ENCODE assay signal across 10 cellular contexts in the genomic region with DNA sequence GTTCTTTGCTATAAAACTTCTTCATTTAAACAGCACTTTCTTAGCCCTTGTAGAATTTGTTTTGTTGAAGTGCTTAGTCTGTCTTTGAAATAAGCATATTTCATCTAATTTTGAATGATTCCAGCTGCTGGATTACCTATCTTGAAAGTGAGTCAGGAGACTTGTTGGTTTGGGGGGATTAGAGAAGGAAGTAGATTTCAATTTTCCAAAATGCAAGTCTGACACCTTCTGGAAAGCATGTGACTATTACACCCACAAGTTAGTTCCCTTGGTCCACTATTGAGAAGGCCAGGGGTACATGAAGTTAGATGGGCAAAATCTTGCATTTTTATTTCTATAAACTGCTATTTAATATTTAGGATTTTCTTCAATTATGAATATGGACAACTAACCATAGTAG.
DNase-seq lines count a peak whose midpoint lies in the region; ATAC-seq and TF ChIP-seq lines count a peak whose summit lies in the region.
"Had no signal": no experiment of that assay in that cellular context is flagged by ENCODE, and none has a peak within 500 bp of the region (broad histone marks: within the 10 kb centered on the region; RNA-seq: fewer than 3 reads in every experiment).

No MANE protein-coding gene starts in this region.

- ATAC-seq in HG03378 (IDR thresholded peaks at IDR 0.05; ENCODE audit: unreplicated experiment) = no peak
- ATAC-seq in HG02840 (IDR thresholded peaks at IDR 0.05; ENCODE audit: low FRiP score, unreplicated experiment) = no peak

- DNase-seq in SKM-1 treated with dmso at 0.1 percent for 144 hours (lab: John Stamatoyannopoulos, UW; ENCODE audit: unreplicated experiment) (peak; percentile 32), SKM-1 (lab: John Stamatoyannopoulos, UW; ENCODE audit: unreplicated experiment) (no peak), RPMI7951 (ENCODE audit: low read depth) (peak; percentile 67), left ventricle myocardium inferior (no peak), type B pancreatic cell (ENCODE audit: extremely low spot score, unreplicated experiment) (no peak), substantia nigra (lab: John Stamatoyannopoulos, UW) (no peak)
- DNase-seq: CD4-positive, alpha-beta memory T cell had no signal

- H3K4me1 ChIP-seq in left ventricle myocardium inferior = no peaks in the 10 kb centered on the region

- no peaks in the 10 kb centered on the region for H3K9me3 ChIP-seq in left ventricle myocardium inferior (replicated peaks)

- H3K27me3 Mint-ChIP-seq in type B pancreatic cell = no peaks in the 10 kb centered on the region

- intact Hi-C loops in left ventricle myocardium inferior (cut with micrococcal nuclease) = loop anchor here (5.0 kb wide), 1 partner anchor 126 kb away; no protein-coding TSS in a partner anchor

- H3K4me3 ChIP-seq in left ventricle myocardium inferior = no peak overlapping the region

- no peaks in the 10 kb centered on the region for H3K36me3 ChIP-seq in left ventricle myocardium inferior

- H3K27me3 ChIP-seq in left ventricle myocardium inferior (ENCODE audit: low read depth) = peaks cover 4% of the 10 kb centered on the region

- peaks cover 7% of the 10 kb centered on the region for H3K4me1 Mint-ChIP-seq in type B pancreatic cell (ENCODE audit: unreplicated experiment)
- H3K4me1 Mint-ChIP-seq: CD4-positive, alpha-beta memory T cell had no signal

- H3K27ac Mint-ChIP-seq in type B pancreatic cell = no peak overlapping the region
- H3K27ac Mint-ChIP-seq: activated T-helper 2 cell treated with anti-CD3 and anti-CD28 coated beads, Interferon-gamma antibody, Interleukin-2, Interleukin-4, amounts not matched to agents 10 μg/mL and 5 μg/mL and 100 μg/mL, durations not matched to agents 14 hours and 24 hours and 36 hours; CD4-positive, alpha-beta memory T cell had no signal

- H3K4me3 Mint-ChIP-seq in type B pancreatic cell = no peak overlapping the region
- H3K4me3 Mint-ChIP-seq: CD4-positive, alpha-beta memory T cell had no signal

- peaks cover 4% of the 10 kb centered on the region for H3K9me3 Mint-ChIP-seq in type B pancreatic cell
- H3K9me3 Mint-ChIP-seq: activated T-helper 2 cell treated with anti-CD3 and anti-CD28 coated beads, Interferon-gamma antibody, Interleukin-2, Interleukin-4, amounts not matched to agents 10 μg/mL and 5 μg/mL and 100 μg/mL, durations not matched to agents 14 hours and 24 hours and 36 hours; CD4-positive, alpha-beta memory T cell had no signal

- TF ChIP-seq CTCF in left ventricle myocardium inferior (IDR thresholded peaks at IDR 0.05; ENCODE audit: borderline replicate concordance) = peak; percentile 53
- TF ChIP-seq CTCF in type B pancreatic cell (conservative IDR thresholded peaks at IDR 0.05) = peak; percentile 66

- H3K27ac ChIP-seq in left ventricle myocardium inferior (replicated peaks) (no peak overlapping the region), substantia nigra (ENCODE audit: low read depth, low read length, poor library complexity, severe bottlenecking) (no peak overlapping the region)

- no peaks in the 10 kb centered on the region for H3K36me3 Mint-ChIP-seq in type B pancreatic cell
- H3K36me3 Mint-ChIP-seq: CD4-positive, alpha-beta memory T cell had no signal

Comparison
In these comparisons a context has a peak if more than half of its experiments do, and no peak if none do; other contexts are left out.
1. DNase-seq: peak in SKM-1 treated with dmso at 0.1 percent for 144 hours (single experiment) and RPMI7951 (single experiment); none in SKM-1 (single experiment), left ventricle myocardium inferior (single experiment), type B pancreatic cell (single experiment) and substantia nigra (0 of 49).